17 cellular contexts compared by ENCODE assay signal in genomic region chr3:69691860-69692259, GRCh38. TPM values are rescaled to one million over a fixed set of nuclear protein-coding genes. Genes with fewer than 3 reads are reported as not detected.
DNase-seq lines count a peak whose midpoint lies in the region; ATAC-seq, FAIRE-seq and TF ChIP-seq lines count a peak whose summit lies in the region.
"Had no signal": no experiment of that assay in that cellular context is flagged by ENCODE, and none has a peak within 500 bp of the region (broad histone marks: within the 10 kb centered on the region; RNA-seq: fewer than 3 reads in every experiment).

No MANE protein-coding gene starts in this region.

- peak; percentile 87 for FAIRE-seq in HTR-8/SVneo (lab: Jason Lieb, UNC)
- FAIRE-seq: GM12892 had no signal

- DNase-seq in HTR-8/SVneo (ENCODE audit: insufficient read length, low spot score) (no peak), amniotic epithelial cell (ENCODE audit: low read depth) (peak; percentile 24), iris pigment epithelial cell (ENCODE audit: low read depth) (peak; percentile 25)
- no peak for DNase-seq in activated CD8-positive, alpha-beta memory T cell treated with anti-CD3 and anti-CD28 coated beads, Interleukin-2, amount 10 ng/mL, durations not matched to agents 7 days and 5 days
- DNase-seq: DMS153, Karpas-422, MM.1S, NCI-H1105, NCI-H1694 treated with DMSO at 0.1 percent for 48 hours, NCI-H2107, NCI-H2227 treated with DMSO at 0.1 percent for 48 hours had no signal

- peaks cover 3 to 5% (median 5%) of the 10 kb centered on the region in 3 donors for H3K4me1 ChIP-seq in skeletal muscle tissue (ENCODE audit: control insufficient read depth in 3 of 3, insufficient read depth in 3 of 3, low read length in 3 of 3)
- peaks cover 0 to 17% (median 0%) of the 10 kb centered on the region in 3 donors for H3K4me1 ChIP-seq in gastroesophageal sphincter

- no peak for TF ChIP-seq POLR2A in gastroesophageal sphincter (IDR thresholded peaks at IDR 0.05)

- H3K9me3 Mint-ChIP-seq in activated CD8-positive, alpha-beta memory T cell treated with anti-CD3 and anti-CD28 coated beads, Interleukin-2, amount 10 ng/mL, durations not matched to agents 7 days and 5 days (ENCODE audit: low read depth), result no peaks in the 10 kb centered on the region
- H3K9me3 Mint-ChIP-seq: GM23338 had no signal

- H3K9me3 ChIP-seq in skeletal muscle tissue (ENCODE audit: control insufficient read depth in 3 of 3, low read length in 3 of 3) (no peaks in the 10 kb centered on the region), gastroesophageal sphincter (no peaks in the 10 kb centered on the region)

- 90 to 92% methylated on average over 4 of the region's 4 CpGs for WGBS in gastroesophageal sphincter (ENCODE audit: low coverage in 1 of 2), 2 donors

- no peaks in the 10 kb centered on the region for H3K36me3 ChIP-seq in skeletal muscle tissue (ENCODE audit: control insufficient read depth in 3 of 3, insufficient read depth in 3 of 3, low read length in 3 of 3)
- no peaks in the 10 kb centered on the region for H3K36me3 ChIP-seq in gastroesophageal sphincter

- H3K27ac Mint-ChIP-seq in activated CD8-positive, alpha-beta memory T cell treated with anti-CD3 and anti-CD28 coated beads, Interleukin-2, amount 10 ng/mL, durations not matched to agents 7 days and 5 days, result no peak overlapping the region
- H3K27ac Mint-ChIP-seq: GM23338 had no signal

- TF ChIP-seq EP300 in gastroesophageal sphincter (IDR thresholded peaks at IDR 0.05), result no peak

- H3K4me3 ChIP-seq in skeletal muscle tissue (ENCODE audit: low read length in 3 of 3) (no peak overlapping the region), gastroesophageal sphincter (no peak overlapping the region)
- H3K4me3 ChIP-seq: GM23338, SK-N-MC had no signal

- no peak for ATAC-seq in gastroesophageal sphincter
- no peak for ATAC-seq in activated CD8-positive, alpha-beta memory T cell treated with anti-CD3 and anti-CD28 coated beads, Interleukin-2, amount 10 ng/mL, durations not matched to agents 7 days and 5 days
- no peak for ATAC-seq in GM21528 (IDR thresholded peaks at IDR 0.05; ENCODE audit: low FRiP score, unreplicated experiment)

- no peak overlapping the region for H3K9ac ChIP-seq in skeletal muscle tissue (ENCODE audit: low read depth in 1 of 3, low read length in 3 of 3)

- no peaks in the 10 kb centered on the region for H3K27me3 Mint-ChIP-seq in activated CD8-positive, alpha-beta memory T cell treated with anti-CD3 and anti-CD28 coated beads, Interleukin-2, amount 10 ng/mL, durations not matched to agents 7 days and 5 days

- H3K27me3 ChIP-seq in skeletal muscle tissue (ENCODE audit: control insufficient read depth in 3 of 3, insufficient read depth in 3 of 3, low read length in 3 of 3) (no peaks in the 10 kb centered on the region), gastroesophageal sphincter (no peaks in the 10 kb centered on the region)

- H3K4me3 Mint-ChIP-seq in activated CD8-positive, alpha-beta memory T cell treated with anti-CD3 and anti-CD28 coated beads, Interleukin-2, amount 10 ng/mL, durations not matched to agents 7 days and 5 days, result no peak overlapping the region
- H3K4me3 Mint-ChIP-seq: GM23338 had no signal

- CTCF ChIA-PET in activated CD8-positive, alpha-beta memory T cell treated with anti-CD3 and anti-CD28 coated beads, Interleukin-2, amount 10 ng/mL, durations not matched to agents 7 days and 5 days (lab: Charles Lee), result no interaction called here

- no peaks in the 10 kb centered on the region for H3K4me1 Mint-ChIP-seq in activated CD8-positive, alpha-beta memory T cell treated with anti-CD3 and anti-CD28 coated beads, Interleukin-2, amount 10 ng/mL, durations not matched to agents 7 days and 5 days

- no peaks in the 10 kb centered on the region for H3K36me3 Mint-ChIP-seq in activated CD8-positive, alpha-beta memory T cell treated with anti-CD3 and anti-CD28 coated beads, Interleukin-2, amount 10 ng/mL, durations not matched to agents 7 days and 5 days

- no peak for TF ChIP-seq CTCF in gastroesophageal sphincter (IDR thresholded peaks at IDR 0.05)

- H3K27ac ChIP-seq in skeletal muscle tissue (ENCODE audit: low read depth, low read length) (peak overlapping the region; percentile 32), gastroesophageal sphincter (no peak overlapping the region)
- H3K27ac ChIP-seq: SK-N-MC had no signal

RNA-seq across cellular contexts. Expression of gene MITF, which starts 47.4 kb away (rescaled TPM):
- total RNA-seq in skeletal muscle tissue (11.0 TPM), gastroesophageal sphincter (10 to 100 TPM; 44.8 to 86.8 (median 77.9) TPM)
- total RNA-seq in activated CD8-positive, alpha-beta memory T cell treated with anti-CD3 and anti-CD28 coated beads, Interleukin-2, amount 10 ng/mL, durations not matched to agents 7 days and 5 days, result not detected

Comparison
In these comparisons a context has a peak if more than half of its experiments do, and no peak if none do; other contexts are left out.
1. DNase-seq: peak in amniotic epithelial cell (single experiment) and iris pigment epithelial cell (single experiment); none in HTR-8/SVneo (single experiment) and activated CD8-positive, alpha-beta memory T cell treated with anti-CD3 and anti-CD28 coated beads, Interleukin-2, amount 10 ng/mL, durations not matched to agents 7 days and 5 days (single experiment).
2. RNA of gene MITF, which starts 47.4 kb away (total RNA-seq): 44.8 to 86.8 TPM in gastroesophageal sphincter and 11.0 TPM in skeletal muscle tissue (single experiment); not detected in activated CD8-positive, alpha-beta memory T cell treated with anti-CD3 and anti-CD28 coated beads, Interleukin-2, amount 10 ng/mL, durations not matched to agents 7 days and 5 days; every median in the first group is over 10 times any median in the second.